Comparison of ENCODE assay signal across 8 cellular contexts in the genomic region with DNA sequence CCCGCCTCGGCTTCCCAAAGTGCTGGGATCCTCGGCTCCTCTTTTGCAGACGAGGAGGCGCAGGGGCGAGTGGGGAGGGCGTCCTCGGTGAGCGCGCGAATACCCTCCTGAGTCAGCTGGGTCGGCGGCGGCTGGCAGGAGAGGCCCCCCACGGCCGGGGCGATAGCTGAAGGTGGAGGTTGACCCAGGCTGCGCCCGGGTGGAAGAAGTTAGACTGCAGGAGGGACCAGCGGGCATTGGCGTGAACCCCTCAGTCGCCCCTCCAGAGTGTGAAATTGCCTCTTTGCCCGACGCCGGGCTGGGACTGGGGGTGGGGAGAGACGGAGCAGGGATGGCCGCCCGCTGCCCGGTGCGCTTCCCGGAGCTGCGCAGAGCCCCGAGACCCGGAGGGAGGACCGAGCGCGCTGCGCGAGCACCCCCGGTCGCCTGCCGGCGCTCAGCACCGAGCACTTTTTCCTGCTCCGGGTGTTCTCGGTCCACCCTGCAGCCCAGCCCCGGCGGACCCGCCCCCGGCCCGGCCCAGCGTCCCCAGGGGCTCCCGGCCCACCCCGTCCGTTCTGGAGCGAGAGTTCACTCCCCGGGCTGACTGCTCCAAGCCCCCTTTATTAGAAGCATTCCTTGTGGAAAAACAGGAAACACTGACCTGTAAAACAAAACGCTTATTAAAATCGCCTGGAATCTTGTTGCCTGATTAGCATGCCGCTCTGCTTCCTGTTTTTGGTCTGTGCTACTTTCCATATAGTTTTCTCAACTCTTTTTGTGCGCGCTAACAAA.
DNase-seq lines count a peak whose midpoint lies in the region; ATAC-seq and TF ChIP-seq lines count a peak whose summit lies in the region.

No MANE protein-coding gene starts in this region.

- TF ChIP-seq CTCF in fibroblast of mammary gland (conservative IDR thresholded peaks at IDR 0.05; ENCODE audit: control insufficient read depth, insufficient read depth, low read depth, low read length) (no peak), nephron progenitor cell (IDR thresholded peaks at IDR 0.05) (no peak)

- H3K27me3 Mint-ChIP-seq in nephron progenitor cell (ENCODE audit: low read depth, poor library complexity) = peaks cover 78% of the 10 kb centered on the region

- H3K9me3 Mint-ChIP-seq in nephron progenitor cell = peaks cover 18% of the 10 kb centered on the region

- peaks cover 6% of the 10 kb centered on the region for H3K4me1 Mint-ChIP-seq in nephron progenitor cell

- H3K27ac Mint-ChIP-seq in nephron progenitor cell = no peak overlapping the region

- H3K4me3 ChIP-seq in fibroblast of mammary gland (ENCODE audit: control insufficient read depth, low read depth, low read length) = peak overlapping the region; percentile 39

- H3K4me3 Mint-ChIP-seq in nephron progenitor cell = peak overlapping the region; percentile 70

- ATAC-seq in GM19351 (IDR thresholded peaks at IDR 0.05; ENCODE audit: unreplicated experiment) = no peak
- ATAC-seq in HG03095 (IDR thresholded peaks at IDR 0.05; ENCODE audit: unreplicated experiment) = no peak

- peak; percentile 31 for DNase-seq in stimulated activated CD4-positive, alpha-beta T cell treated with anti-CD3 and anti-CD28 coated beads, Interleukin-15, amount 100 ng/mL, for 24 hours
- no peak for DNase-seq in stimulated activated CD4-positive, alpha-beta T cell treated with anti-CD3 and anti-CD28 coated beads, Interleukin-2, amount 100 ng/mL, for 48 hours
- DNase-seq in activated CD4-positive, alpha-beta T cell treated with anti-CD3 and anti-CD28 coated beads, Interleukin-2, amount 50 U/mL, for 1 hour = peak; percentile 23
- DNase-seq in fibroblast of mammary gland (ENCODE audit: low read depth) (peak; percentile 22), nephron progenitor cell (peak; percentile 52), NCI-H1417 treated with DMSO at 0.1 percent for 48 hours (lab: John Stamatoyannopoulos, UW) (no peak)

- no peaks in the 10 kb centered on the region for H3K36me3 Mint-ChIP-seq in nephron progenitor cell (ENCODE audit: low read depth)

Comparison
In these comparisons a context has a peak if more than half of its experiments do, and no peak if none do; other contexts are left out.
1. DNase-seq: peak in stimulated activated CD4-positive, alpha-beta T cell treated with anti-CD3 and anti-CD28 coated beads, Interleukin-15, amount 100 ng/mL, for 24 hours (single experiment), activated CD4-positive, alpha-beta T cell treated with anti-CD3 and anti-CD28 coated beads, Interleukin-2, amount 50 U/mL, for 1 hour (single experiment), fibroblast of mammary gland (single experiment) and nephron progenitor cell (single experiment); none in stimulated activated CD4-positive, alpha-beta T cell treated with anti-CD3 and anti-CD28 coated beads, Interleukin-2, amount 100 ng/mL, for 48 hours (0 of 2) and NCI-H1417 treated with DMSO at 0.1 percent for 48 hours (single experiment).